ENCODE assay signal across 7 cellular contexts in genomic region chr7:100827330-100828226, GRCh38. TPM values are rescaled to one million over a fixed set of nuclear protein-coding genes. Genes with fewer than 3 reads are reported as not detected.
A peak's percentile ranks its signal among the peaks of the same experiment; 100 is the strongest.
DNase-seq lines count a peak whose midpoint lies in the region; ATAC-seq and TF ChIP-seq lines count a peak whose summit lies in the region.

Gene EPHB4, minus strand, starts transcription at chr7:100827523. Its CDS starts 493 bp downstream, at chr7:100827030.

- peak in 1 of 2 donors; percentile 45 for TF ChIP-seq POLR2A in heart left ventricle (IDR thresholded peaks at IDR 0.05)

- DNase-seq in GDM1 (lab: John Stamatoyannopoulos, UW) (peak; percentile 73), MG63 (peak; percentile 86), heart left ventricle (peak; percentile 85 to 88 (median 88))
- no peak for DNase-seq in activated effector memory CD4-positive, alpha-beta T cell treated with anti-CD3 and anti-CD28 coated beads, Interleukin-2, amount 50 U/mL, for 16 hours

- H3K36me3 ChIP-seq in MG63, result peaks cover 6% of the 10 kb centered on the region
- peaks cover 0 to 17% (median 14%) of the 10 kb centered on the region in 9 donors for H3K36me3 ChIP-seq in heart left ventricle
- H3K36me3 ChIP-seq in parathyroid adenoma (ENCODE audit: control insufficient read depth, insufficient read depth, low read length), result no peaks in the 10 kb centered on the region

- H3K9me3 ChIP-seq in MG63 (no peaks in the 10 kb centered on the region), heart left ventricle (no peaks in the 10 kb centered on the region), parathyroid adenoma (ENCODE audit: control insufficient read depth, low read length) (no peaks in the 10 kb centered on the region)

- H3K27ac ChIP-seq in adipose tissue (ENCODE audit: low read depth, low read length) (no peak within 1 kb of the TSS), heart left ventricle (peak within 1 kb of the TSS; percentile 75 to 94 (median 86)), parathyroid adenoma (peak within 1 kb of the TSS; percentile 56)

- H3K4me3 ChIP-seq in MG63, result peak within 1 kb of the TSS; percentile 67
- peak within 1 kb of the TSS; percentile 61 to 86 (median 70) for H3K4me3 ChIP-seq in heart left ventricle
- H3K4me3 ChIP-seq in parathyroid adenoma (ENCODE audit: low read depth, low read length), result peak within 1 kb of the TSS; percentile 80

- intact Hi-C loops in heart left ventricle (cut with DNase I), result loop anchor here in 3 of 10 donors (1.0 to 2.0 kb wide), 4 partner anchors 9 to 25 kb away; partner anchors contain the start of gene SLC12A9 (in 2 of the 3)

- ATAC-seq in heart left ventricle, result peak; percentile 52 to 80 (median 72)
- no peak for ATAC-seq in HG03139 (IDR thresholded peaks at IDR 0.05; ENCODE audit: unreplicated experiment)

- H3K4me1 ChIP-seq in heart left ventricle (peaks cover 0 to 43% (median 13%) of the 10 kb centered on the region in 12 donors), parathyroid adenoma (no peaks in the 10 kb centered on the region)

- TF ChIP-seq CTCF in heart left ventricle (IDR thresholded peaks at IDR 0.05) (peak in 7 of 12 donors; percentile 20 to 55 (median 34)), parathyroid adenoma (IDR thresholded peaks at IDR 0.05) (peak; percentile 50)

- no peaks in the 10 kb centered on the region for H3K79me2 ChIP-seq in parathyroid adenoma

- 1% methylated on average over 49 to 72 of the region's 80 CpGs for WGBS in adipose tissue, 3 donors
- 1% methylated on average over 21 to 80 of the region's 80 CpGs for WGBS in heart left ventricle, 4 donors

- peak within 1 kb of the TSS; percentile 57 for H3K9ac ChIP-seq in parathyroid adenoma

- peak within 1 kb of the TSS; percentile 93 for H2AFZ ChIP-seq in parathyroid adenoma

- H3K4me2 ChIP-seq in parathyroid adenoma (ENCODE audit: low read length), result peak within 1 kb of the TSS; percentile 93

- no peaks in the 10 kb centered on the region for H3K27me3 ChIP-seq in MG63
- peaks cover 0 to 28% (median 4%) of the 10 kb centered on the region in 9 donors for H3K27me3 ChIP-seq in heart left ventricle
- no peaks in the 10 kb centered on the region for H3K27me3 ChIP-seq in parathyroid adenoma (ENCODE audit: control insufficient read depth, insufficient read depth, low read length)

RNA-seq across cellular contexts. Expression of gene EPHB4, which starts in this region (rescaled TPM):
- total RNA-seq in MG63 (2014; rRNA removed; shearing (Covaris generic); ENCODE audit: low replicate concordance), result 42.7 and 72.5 TPM in 2 replicates
- polyA plus RNA-seq in adipose tissue (10 to 100 TPM; 22.2 to 37.5 (median 22.6) TPM), heart left ventricle (10 to 100 TPM; 10.7 to 35.2 TPM)
- 10 to 100 TPM; 18.0 to 76.2 (median 21.4) TPM for total RNA-seq in heart left ventricle
